In the genomic region with DNA sequence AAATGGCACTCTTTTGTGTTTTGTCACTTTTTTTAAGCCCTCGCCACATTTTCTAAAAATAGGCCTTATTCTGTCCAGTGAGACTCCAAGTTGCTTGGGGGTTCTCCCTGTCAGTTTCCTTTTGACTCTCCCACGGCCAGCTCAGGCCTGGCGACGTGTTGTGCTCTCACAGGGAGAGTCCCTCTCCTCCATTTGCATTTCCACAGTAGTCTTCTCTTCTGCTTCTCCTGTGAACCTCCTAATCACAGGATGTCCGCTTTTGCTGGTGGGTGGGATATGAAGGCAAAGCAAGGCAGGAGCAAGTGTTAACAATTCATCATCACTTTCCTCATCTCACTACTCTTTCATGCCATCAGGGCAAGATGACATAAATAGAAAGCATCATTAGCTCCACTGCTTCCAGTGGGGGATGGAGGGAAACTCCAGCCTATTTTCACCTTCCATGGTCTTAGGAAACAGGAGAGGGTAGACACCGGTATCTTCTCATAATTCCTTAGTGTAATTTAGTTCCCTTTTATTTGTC, we compare ENCODE assay signal across 11 cellular contexts.
DNase-seq lines count a peak whose midpoint lies in the region; ATAC-seq and TF ChIP-seq lines count a peak whose summit lies in the region.
"Had no signal": no experiment of that assay in that cellular context is flagged by ENCODE, and none has a peak within 500 bp of the region (broad histone marks: within the 10 kb centered on the region; RNA-seq: fewer than 3 reads in every experiment).

No MANE protein-coding gene starts in this region.

- intact Hi-C loops in ovary (cut with DNase I): no loop called here

- peak; percentile 77 for ATAC-seq in HG03354 (IDR thresholded peaks at IDR 0.05; ENCODE audit: poor library complexity, severe bottlenecking, unreplicated experiment)
- ATAC-seq in effector memory CD8-positive, alpha-beta T cell (replicated peaks): peak; percentile 26
- ATAC-seq: lower lobe of right lung had no signal

- H3K4me3 Mint-ChIP-seq in effector memory CD8-positive, alpha-beta T cell: peak overlapping the region; percentile 24 to 50

- H3F3A ChIP-seq in GM23248 (ENCODE audit: insufficient read depth): no peaks in the 10 kb centered on the region

- no peak overlapping the region for H3K4me2 ChIP-seq in GM23248 (ENCODE audit: unreplicated experiment)

- peaks cover 0 to 11% of the 10 kb centered on the region in 2 donors for H3K27me3 Mint-ChIP-seq in effector memory CD8-positive, alpha-beta T cell

- no peak overlapping the region; the same call in 1 of the 2 replicates for H3K4me3 ChIP-seq in GM12864 (ENCODE audit: low read depth, low read length)
- no peak overlapping the region for H3K4me3 ChIP-seq in ovary
- no peak overlapping the region for H3K4me3 ChIP-seq in GM23248
- H3K4me3 ChIP-seq: lower lobe of right lung, transverse colon had no signal

- H3K9me3 ChIP-seq in ovary: no peaks in the 10 kb centered on the region
- no peaks in the 10 kb centered on the region for H3K9me3 ChIP-seq in GM23248 (ENCODE audit: low read depth)
- H3K9me3 ChIP-seq: lower lobe of right lung, transverse colon had no signal

- no peak for TF ChIP-seq EP300 in ovary (IDR thresholded peaks at IDR 0.05)

- DNase-seq in GM12864 (ENCODE audit: low read depth) (peak; percentile 90), GM20000 (ENCODE audit: low spot score) (peak; percentile 84), ovary (no peak), GM23248 (no peak), NCI-H524 treated with DMSO at 0.1 percent for 48 hours (lab: John Stamatoyannopoulos, UW) (no peak)
- no peak for DNase-seq in effector memory CD8-positive, alpha-beta T cell
- DNase-seq in effector CD4-positive, alpha-beta T cell: no peak
- DNase-seq: lower lobe of right lung, NCI-H1092, transverse colon had no signal

- no peak overlapping the region for H2AFZ ChIP-seq in GM23248

- no peaks in the 10 kb centered on the region for H3K79me2 ChIP-seq in GM23248 (ENCODE audit: insufficient read depth)

- H3K4me1 ChIP-seq in ovary (ENCODE audit: insufficient read depth) (peaks cover 5% of the 10 kb centered on the region), GM23248 (ENCODE audit: insufficient read depth) (no peaks in the 10 kb centered on the region)

- H3K27ac Mint-ChIP-seq in effector memory CD8-positive, alpha-beta T cell: peak overlapping the region; percentile 72 to 94

- 68 to 71% (median 70%) methylated on average over 6 of the region's 6 CpGs for WGBS in ovary, 3 donors
- 63 to 65% methylated on average over 6 of the region's 6 CpGs for WGBS in GM23248 (ENCODE audit: low coverage in 1 of 2, low lambda C conversion rate in 2 of 2, missing lambda C conversion rate in 2 of 2), 2 experiments

- H3K36me3 Mint-ChIP-seq in effector memory CD8-positive, alpha-beta T cell (ENCODE audit: insufficient read depth): no peaks in the 10 kb centered on the region

- H3K27ac ChIP-seq in ovary (no peak overlapping the region), GM23248 (no peak overlapping the region)
- H3K27ac ChIP-seq: lower lobe of right lung, transverse colon had no signal

- no peak for TF ChIP-seq CTCF in GM12864 (IDR thresholded peaks at IDR 0.05; ENCODE audit: low read depth, low read length, missing control alignments)
- TF ChIP-seq CTCF in GM20000 (IDR thresholded peaks at IDR 0.05; ENCODE audit: extremely low read depth, missing control alignments): no peak
- TF ChIP-seq CTCF in ovary (IDR thresholded peaks at IDR 0.05): no peak

- H3K9ac ChIP-seq in GM23248: no peak overlapping the region

- no peak for TF ChIP-seq POLR2A in ovary (IDR thresholded peaks at IDR 0.05)

- in situ Hi-C loops in GM23248 (cut with MboI): no loop called here

- no peaks in the 10 kb centered on the region for H3K9me3 Mint-ChIP-seq in effector memory CD8-positive, alpha-beta T cell

- no peaks in the 10 kb centered on the region for H3K27me3 ChIP-seq in ovary
- no peaks in the 10 kb centered on the region for H3K27me3 ChIP-seq in GM23248 (replicated peaks; ENCODE audit: insufficient read depth)
- H3K27me3 ChIP-seq: transverse colon had no signal

- H3K9me2 ChIP-seq in GM23248 (ENCODE audit: insufficient read depth): no peaks in the 10 kb centered on the region

- H4K20me1 ChIP-seq in GM23248 (ENCODE audit: insufficient read depth): no peaks in the 10 kb centered on the region

- peaks cover 9 to 38% of the 10 kb centered on the region in 2 donors for H3K4me1 Mint-ChIP-seq in effector memory CD8-positive, alpha-beta T cell (ENCODE audit: low read depth in 2 of 2)

- H3K36me3 ChIP-seq in ovary (no peaks in the 10 kb centered on the region), GM23248 (ENCODE audit: low read depth) (no peaks in the 10 kb centered on the region)
- H3K36me3 ChIP-seq: lower lobe of right lung, transverse colon had no signal

Comparison
In these comparisons a context has a peak if more than half of its experiments do, and no peak if none do; other contexts are left out.
1. DNase-seq: peak in GM12864 (single experiment) and GM20000 (single experiment); none in effector memory CD8-positive, alpha-beta T cell (0 of 3), ovary (0 of 5), GM23248 (single experiment), effector CD4-positive, alpha-beta T cell (single experiment) and NCI-H524 treated with DMSO at 0.1 percent for 48 hours (single experiment).